ENCODE assay signal across 11 cellular contexts in genomic region chr7:47186316-47186715, GRCh38.
DNase-seq lines count a peak whose midpoint lies in the region; ATAC-seq lines count a peak whose summit lies in the region.
"Had no signal": no experiment of that assay in that cellular context is flagged by ENCODE, and none has a peak within 500 bp of the region (broad histone marks: within the 10 kb centered on the region; RNA-seq: fewer than 3 reads in every experiment).

No MANE protein-coding gene starts in this region.

- H3K4me3 Mint-ChIP-seq in memory B cell = no peak overlapping the region
- H3K4me3 Mint-ChIP-seq in activated naive CD8-positive, alpha-beta T cell treated with anti-CD3 and anti-CD28 coated beads, Interleukin-2, amount 50 U/mL, for 24 hours = no peak overlapping the region
- H3K4me3 Mint-ChIP-seq: activated T-cell treated with anti-CD3 and anti-CD28 coated beads, Interleukin-2, amount 50 U/mL, for 24 hours had no signal

- peaks cover 7% of the 10 kb centered on the region for H3K27me3 Mint-ChIP-seq in memory B cell
- H3K27me3 Mint-ChIP-seq in activated naive CD8-positive, alpha-beta T cell treated with anti-CD3 and anti-CD28 coated beads, Interleukin-2, amount 50 U/mL, for 24 hours = no peaks in the 10 kb centered on the region
- H3K27me3 Mint-ChIP-seq: activated T-cell treated with anti-CD3 and anti-CD28 coated beads, Interleukin-2, amount 50 U/mL, for 24 hours had no signal

- no peak overlapping the region for H3K27ac Mint-ChIP-seq in memory B cell
- no peak overlapping the region for H3K27ac Mint-ChIP-seq in activated naive CD8-positive, alpha-beta T cell treated with anti-CD3 and anti-CD28 coated beads, Interleukin-2, amount 50 U/mL, for 24 hours
- H3K27ac Mint-ChIP-seq: activated T-cell treated with anti-CD3 and anti-CD28 coated beads, Interleukin-2, amount 50 U/mL, for 24 hours had no signal

- no peaks in the 10 kb centered on the region for H3K36me3 Mint-ChIP-seq in memory B cell
- H3K36me3 Mint-ChIP-seq in activated naive CD8-positive, alpha-beta T cell treated with anti-CD3 and anti-CD28 coated beads, Interleukin-2, amount 50 U/mL, for 24 hours (ENCODE audit: low read depth) = no peaks in the 10 kb centered on the region

- H3K9me3 Mint-ChIP-seq in memory B cell = no peaks in the 10 kb centered on the region
- H3K9me3 Mint-ChIP-seq in activated naive CD8-positive, alpha-beta T cell treated with anti-CD3 and anti-CD28 coated beads, Interleukin-2, amount 50 U/mL, for 24 hours = no peaks in the 10 kb centered on the region
- H3K9me3 Mint-ChIP-seq: activated T-cell treated with anti-CD3 and anti-CD28 coated beads, Interleukin-2, amount 50 U/mL, for 24 hours had no signal

- DNase-seq in memory B cell (ENCODE audit: low spot score in 2 of 2) (peak in 1 of 2 donors; percentile 5), DMS79 (lab: John Stamatoyannopoulos, UW) (no peak)
- DNase-seq in activated CD4-positive, alpha-beta T cell treated with anti-CD3 and anti-CD28 coated beads for 48 hours = no peak
- DNase-seq in stimulated activated CD4-positive, alpha-beta T cell treated with anti-CD3 and anti-CD28 coated beads, Interleukin-4, amount 100 ng/mL, for 4 hours = no peak
- no peak for DNase-seq in activated naive CD8-positive, alpha-beta T cell treated with anti-CD3 and anti-CD28 coated beads, Interleukin-2, amount 50 U/mL, for 24 hours
- DNase-seq: activated T-cell treated with anti-CD3 and anti-CD28 coated beads, Interleukin-2, amount 50 U/mL, for 24 hours; DMS53; NCI-H1436 had no signal

- ATAC-seq in GM18861 (IDR thresholded peaks at IDR 0.05; ENCODE audit: unreplicated experiment) (peak; percentile 97), GM21529 (IDR thresholded peaks at IDR 0.05; ENCODE audit: unreplicated experiment) (peak; percentile 86), HG03432 (IDR thresholded peaks at IDR 0.05; ENCODE audit: unreplicated experiment) (peak; percentile 89), memory B cell (ENCODE audit: low read depth) (peak; percentile 73)
- ATAC-seq in activated naive CD8-positive, alpha-beta T cell treated with anti-CD3 and anti-CD28 coated beads, Interleukin-2, amount 50 U/mL, for 24 hours = no peak

- H3K4me1 Mint-ChIP-seq in memory B cell = peaks cover 9% of the 10 kb centered on the region
- no peaks in the 10 kb centered on the region for H3K4me1 Mint-ChIP-seq in activated naive CD8-positive, alpha-beta T cell treated with anti-CD3 and anti-CD28 coated beads, Interleukin-2, amount 50 U/mL, for 24 hours
